Comparison of ENCODE assay signal across 8 cellular contexts in genomic region chr17:28570716-28571254, GRCh38. TPM values are rescaled to one million over a fixed set of nuclear protein-coding genes. Genes with fewer than 3 reads are reported as not detected.
DNase-seq lines count a peak whose midpoint lies in the region; ATAC-seq lines count a peak whose summit lies in the region.

No MANE protein-coding gene starts in this region.

- H3K36me3 ChIP-seq in NT2/D1 (ENCODE audit: insufficient read depth, insufficient read length, low read length) (peaks cover 27% of the 10 kb centered on the region), trophoblast cell (ENCODE audit: control insufficient read depth in 1 of 2, insufficient read depth in 2 of 2, low read length in 2 of 2) (peaks cover 0 to 2% of the 10 kb centered on the region in 2 experiments)

- H3K79me1 ChIP-seq in trophoblast cell (ENCODE audit: low read length) = peaks cover 8% of the 10 kb centered on the region

- peak overlapping the region; percentile 75 for H4K91ac ChIP-seq in trophoblast cell (ENCODE audit: low read depth, low read length)

- peak overlapping the region; percentile 89 for H2AFZ ChIP-seq in trophoblast cell (ENCODE audit: insufficient read depth, low read length, poor library complexity)

- H4K8ac ChIP-seq in trophoblast cell (ENCODE audit: low read depth, low read length) = peak overlapping the region; percentile 85

- H2BK5ac ChIP-seq in trophoblast cell (ENCODE audit: low read depth, low read length, poor library complexity) = peak overlapping the region; percentile 42

- H3K27me3 ChIP-seq in NT2/D1 (ENCODE audit: insufficient read depth, insufficient read length) = peaks cover 7% of the 10 kb centered on the region
- H3K27me3 ChIP-seq in trophoblast cell (ENCODE audit: insufficient read depth, low read length) = no peaks in the 10 kb centered on the region

- H3K27ac ChIP-seq in trophoblast cell (ENCODE audit: low read depth, low read length) = no peak overlapping the region

- H3K9ac ChIP-seq in NT2/D1 (ENCODE audit: insufficient read length, low read depth) (peak overlapping the region; percentile 90), trophoblast cell (ENCODE audit: low read length) (peak overlapping the region; percentile 16)

- H3K23ac ChIP-seq in trophoblast cell (ENCODE audit: low read length) = no peak overlapping the region

- H2BK12ac ChIP-seq in trophoblast cell (ENCODE audit: low read length) = no peak overlapping the region

- H3K9me3 ChIP-seq in NT2/D1 (ENCODE audit: insufficient read depth, low read length) (no peaks in the 10 kb centered on the region), trophoblast cell (ENCODE audit: insufficient read depth, low read depth, low read length) (no peaks in the 10 kb centered on the region)

- H3K14ac ChIP-seq in trophoblast cell (ENCODE audit: low read length) = peak overlapping the region; percentile 38

- DNase-seq in activated T-cell treated with anti-CD3 and anti-CD28 coated beads for 1 hour (ENCODE audit: low read depth) = peak; percentile 29
- DNase-seq in activated T-cell treated with anti-CD3 and anti-CD28 coated beads for 4 hours = no peak
- no peak for DNase-seq in NT2/D1 (ENCODE audit: low read depth, low spot score)
- peak; percentile 32 for DNase-seq in activated effector memory CD4-positive, alpha-beta T cell treated with Interleukin-2 at 50 U/mL for 16 hours
- peak; percentile 51 for DNase-seq in germinal center (ENCODE audit: low spot score)
- peak; percentile 20 to 52 for DNase-seq in trophoblast cell

- H2BK120ac ChIP-seq in trophoblast cell (ENCODE audit: insufficient read depth, low read length, poor library complexity) = peak overlapping the region; percentile 37

- H3K4me3 ChIP-seq in NT2/D1 (ENCODE audit: insufficient read length, low read depth) = peak overlapping the region; percentile 88
- H3K4me3 ChIP-seq in trophoblast cell (ENCODE audit: low read depth, low read length) = peak overlapping the region; percentile 84

- peaks cover 6% of the 10 kb centered on the region for H3K79me2 ChIP-seq in trophoblast cell (ENCODE audit: control insufficient read depth, insufficient read depth, low read length, poor library complexity)

- peak overlapping the region; percentile 68 for H4K12ac ChIP-seq in trophoblast cell (ENCODE audit: low read depth, low read length)

- WGBS in trophoblast cell (ENCODE audit: extremely low coverage, insufficient coverage, insufficient read length) = no CpG with 5 or more reads among the region's 30 CpGs

- H3K4ac ChIP-seq in trophoblast cell (ENCODE audit: low read depth, low read length) = peak overlapping the region; percentile 26

- H3K18ac ChIP-seq in trophoblast cell (ENCODE audit: low read length) = peak overlapping the region; percentile 53

- H3K4me2 ChIP-seq in trophoblast cell (ENCODE audit: low read length) = peak overlapping the region; percentile 94

- peak overlapping the region; percentile 11 for H2AK5ac ChIP-seq in trophoblast cell (ENCODE audit: low read length)

- H3K4me1 ChIP-seq in NT2/D1 (ENCODE audit: insufficient read depth, insufficient read length) (peaks cover 7% of the 10 kb centered on the region), trophoblast cell (ENCODE audit: control insufficient read depth in 1 of 2, insufficient read depth in 2 of 2, low read length in 2 of 2) (peaks cover 2 to 7% of the 10 kb centered on the region in 2 experiments)

- ATAC-seq in HG03045 (IDR thresholded peaks at IDR 0.05; ENCODE audit: unreplicated experiment) (peak; percentile 22), GM18861 (IDR thresholded peaks at IDR 0.05; ENCODE audit: unreplicated experiment) (no peak)

RNA-seq across cellular contexts. Expression of gene PIGS, which starts 0.5 kb away (rescaled TPM):
- 60.9 and 63.9 TPM in 2 replicates for polyA plus RNA-seq in trophoblast cell (2013)

RNA-seq across cellular contexts. Expression of gene ALDOC, which starts 5.9 kb away (rescaled TPM):
- polyA plus RNA-seq in trophoblast cell (2013) = 19.2 and 19.7 TPM in 2 replicates

RNA-seq across cellular contexts. Expression of gene UNC119, which starts 18.4 kb away (rescaled TPM):
- 31.6 and 32.7 TPM in 2 replicates for polyA plus RNA-seq in trophoblast cell (2013)

RNA-seq across cellular contexts. Expression of gene SPAG5, which starts 28.0 kb away (rescaled TPM):
- polyA plus RNA-seq in trophoblast cell (2013) = 48.0 and 51.8 TPM in 2 replicates

RNA-seq across cellular contexts. Expression of gene RSKR, which starts 43.2 kb away (rescaled TPM):
- polyA plus RNA-seq in trophoblast cell (2013) = 4.4 and 4.6 TPM in 2 replicates

Comparison
In these comparisons a context has a peak if more than half of its experiments do, and no peak if none do; other contexts are left out.
1. DNase-seq: peak in activated T-cell treated with anti-CD3 and anti-CD28 coated beads for 1 hour (single experiment), activated effector memory CD4-positive, alpha-beta T cell treated with Interleukin-2 at 50 U/mL for 16 hours (single experiment), germinal center (single experiment) and trophoblast cell (2 of 2); none in activated T-cell treated with anti-CD3 and anti-CD28 coated beads for 4 hours (single experiment) and NT2/D1 (single experiment).